Comparison of ENCODE assay signal across 34 cellular contexts in the genomic region with DNA sequence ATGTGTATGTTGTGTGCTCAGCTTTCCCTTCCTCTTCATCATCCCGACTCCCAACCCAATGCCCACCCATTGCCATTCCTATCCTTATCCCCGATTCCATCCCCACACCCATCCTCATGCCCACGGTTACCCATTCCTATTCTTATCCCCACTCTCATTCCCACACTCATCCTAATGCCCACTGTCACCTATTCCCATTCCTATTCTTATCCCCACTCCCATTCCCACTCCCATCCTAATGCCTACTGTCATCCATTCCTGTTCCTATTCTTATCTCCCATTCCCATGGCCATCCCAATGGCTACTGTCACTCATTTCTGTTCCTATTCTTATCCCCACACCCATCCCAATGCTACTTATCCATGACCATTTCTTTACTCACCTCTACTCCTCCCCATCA.
"Had no signal": no experiment of that assay in that cellular context is flagged by ENCODE, and none has a peak within 500 bp of the region (broad histone marks: within the 10 kb centered on the region; RNA-seq: fewer than 3 reads in every experiment).

No MANE protein-coding gene starts in this region.

- H3K36me3 ChIP-seq: MG63 had no signal

- H3K27me3 ChIP-seq: MG63 had no signal

- H3K9me3 ChIP-seq: MG63 had no signal

- H3K4me3 ChIP-seq: MG63 had no signal

- DNase-seq: Karpas-422, Kasumi-1, MG63, MM.1S, MV-4-11, NCI-H1048, NCI-H1092, NCI-H1092 treated with DMSO at 0.1 percent for 48 hours, NCI-H1105, NCI-H1105 treated with DMSO at 0.1 percent for 48 hours, NCI-H1417, NCI-H1417 treated with DMSO at 0.1 percent for 48 hours, NCI-H1436, NCI-H1436 treated with DMSO at 0.1 percent for 48 hours, NCI-H146, NCI-H1694, NCI-H1694 treated with DMSO at 0.1 percent for 48 hours, NCI-H187, NCI-H187 treated with DMSO at 0.1 percent for 48 hours, NCI-H1930, NCI-H2029, NCI-H2029 treated with DMSO at 0.1 percent for 48 hours, NCI-H2081, NCI-H2081 treated with DMSO at 0.1 percent for 48 hours, NCI-H2107, NCI-H2171, NCI-H2171 treated with DMSO at 0.1 percent for 48 hours, NCI-H2227 treated with DMSO at 0.1 percent for 48 hours, NCI-H226, NCI-H345, NCI-H446, NCI-H446 treated with DMSO at 0.1 percent for 48 hours, NCI-H510A, NCI-H510A treated with DMSO at 0.1 percent for 48 hours had no signal
